Comparison of ENCODE assay signal across 1 cellular context in the genomic region with DNA sequence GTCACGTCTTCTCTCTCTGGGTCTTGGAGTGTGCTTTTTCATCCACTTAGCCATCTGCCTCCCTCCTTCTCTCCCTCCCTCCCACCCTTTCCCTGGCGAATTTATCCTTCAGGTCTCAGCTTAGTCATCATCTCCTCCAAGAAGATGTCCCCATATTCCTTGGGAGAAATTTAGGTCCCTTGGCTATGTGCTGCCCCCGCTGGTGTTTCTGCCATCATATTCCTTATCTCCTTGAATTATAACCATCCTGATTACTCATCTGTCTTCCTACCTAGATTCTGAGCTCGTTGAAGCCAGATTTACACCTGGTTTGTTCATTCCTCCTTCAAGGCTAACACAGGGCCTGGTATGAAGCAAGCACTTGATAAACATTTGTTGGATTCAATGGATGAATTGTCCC.
TF ChIP-seq lines count a peak whose summit lies in the region.

No MANE protein-coding gene starts in this region.

TF ChIP-seq in WTC11, 78 proteins besides CTCF, POLR2A, EP300 and RAD21 (continued from another document):
- TF ChIP-seq, protein P1, sequence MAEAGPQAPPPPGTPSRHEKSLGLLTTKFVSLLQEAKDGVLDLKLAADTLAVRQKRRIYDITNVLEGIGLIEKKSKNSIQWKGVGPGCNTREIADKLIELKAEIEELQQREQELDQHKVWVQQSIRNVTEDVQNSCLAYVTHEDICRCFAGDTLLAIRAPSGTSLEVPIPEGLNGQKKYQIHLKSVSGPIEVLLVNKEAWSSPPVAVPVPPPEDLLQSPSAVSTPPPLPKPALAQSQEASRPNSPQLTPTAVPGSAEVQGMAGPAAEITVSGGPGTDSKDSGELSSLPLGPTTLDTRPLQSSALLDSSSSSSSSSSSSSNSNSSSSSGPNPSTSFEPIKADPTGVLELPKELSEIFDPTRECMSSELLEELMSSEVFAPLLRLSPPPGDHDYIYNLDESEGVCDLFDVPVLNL (CRISPR knock-in tag; IDR thresholded peaks at IDR 0.05; ENCODE audit: borderline replicate concordance, low read depth) = no peak
- TF ChIP-seq, protein P2, sequence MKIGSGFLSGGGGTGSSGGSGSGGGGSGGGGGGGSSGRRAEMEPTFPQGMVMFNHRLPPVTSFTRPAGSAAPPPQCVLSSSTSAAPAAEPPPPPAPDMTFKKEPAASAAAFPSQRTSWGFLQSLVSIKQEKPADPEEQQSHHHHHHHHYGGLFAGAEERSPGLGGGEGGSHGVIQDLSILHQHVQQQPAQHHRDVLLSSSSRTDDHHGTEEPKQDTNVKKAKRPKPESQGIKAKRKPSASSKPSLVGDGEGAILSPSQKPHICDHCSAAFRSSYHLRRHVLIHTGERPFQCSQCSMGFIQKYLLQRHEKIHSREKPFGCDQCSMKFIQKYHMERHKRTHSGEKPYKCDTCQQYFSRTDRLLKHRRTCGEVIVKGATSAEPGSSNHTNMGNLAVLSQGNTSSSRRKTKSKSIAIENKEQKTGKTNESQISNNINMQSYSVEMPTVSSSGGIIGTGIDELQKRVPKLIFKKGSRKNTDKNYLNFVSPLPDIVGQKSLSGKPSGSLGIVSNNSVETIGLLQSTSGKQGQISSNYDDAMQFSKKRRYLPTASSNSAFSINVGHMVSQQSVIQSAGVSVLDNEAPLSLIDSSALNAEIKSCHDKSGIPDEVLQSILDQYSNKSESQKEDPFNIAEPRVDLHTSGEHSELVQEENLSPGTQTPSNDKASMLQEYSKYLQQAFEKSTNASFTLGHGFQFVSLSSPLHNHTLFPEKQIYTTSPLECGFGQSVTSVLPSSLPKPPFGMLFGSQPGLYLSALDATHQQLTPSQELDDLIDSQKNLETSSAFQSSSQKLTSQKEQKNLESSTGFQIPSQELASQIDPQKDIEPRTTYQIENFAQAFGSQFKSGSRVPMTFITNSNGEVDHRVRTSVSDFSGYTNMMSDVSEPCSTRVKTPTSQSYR (CRISPR knock-in tag; IDR thresholded peaks at IDR 0.05) = no peak
